Comparison of ENCODE assay signal across 18 cellular contexts in the genomic region with DNA sequence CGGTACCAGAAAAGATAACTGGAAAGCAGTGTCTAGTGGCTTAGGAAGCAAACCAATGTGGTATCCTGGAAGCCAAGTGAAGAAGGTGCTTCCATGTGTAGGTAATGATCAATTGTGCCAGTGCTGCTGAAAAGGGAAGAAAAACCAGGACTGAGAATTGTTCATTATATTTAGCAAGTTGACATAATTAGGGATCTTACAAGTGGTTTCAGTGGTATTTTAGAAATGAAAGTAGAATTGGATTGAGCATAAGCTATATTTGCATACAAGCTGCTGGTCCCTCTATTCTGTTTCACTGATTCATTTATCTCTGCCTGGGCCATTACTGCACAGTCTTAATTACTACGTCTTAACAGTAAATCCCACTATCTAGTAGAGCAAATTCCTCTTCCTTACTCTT. TPM values are rescaled to one million over a fixed set of nuclear protein-coding genes. Genes with fewer than 3 reads are reported as not detected.
DNase-seq lines count a peak whose midpoint lies in the region; ATAC-seq, FAIRE-seq and TF ChIP-seq lines count a peak whose summit lies in the region.
"Had no signal": no experiment of that assay in that cellular context is flagged by ENCODE, and none has a peak within 500 bp of the region (broad histone marks: within the 10 kb centered on the region; RNA-seq: fewer than 3 reads in every experiment).

No MANE protein-coding gene starts in this region.

- 0% methylated on average over 2 of the region's 2 CpGs for WGBS in GM12878 (ENCODE audit: insufficient coverage, insufficient replicate concordance, low lambda C conversion rate, missing lambda C conversion rate)

- H3K9ac ChIP-seq in GM12878 (ENCODE audit: control insufficient read depth, insufficient read depth, low read length) = no peak overlapping the region

- no peaks in the 10 kb centered on the region for H4K20me1 ChIP-seq in GM12878 (ENCODE audit: control insufficient read depth, insufficient read depth)

- no peak overlapping the region for H3K4me3 ChIP-seq in GM12878
- no peak overlapping the region for H3K4me3 ChIP-seq in foreskin fibroblast (ENCODE audit: low read depth in 1 of 2, low read length in 2 of 2)
- H3K4me3 ChIP-seq: gastroesophageal sphincter, smooth muscle cell had no signal

- peak; percentile 97 for FAIRE-seq in GM12878 (lab: Jason Lieb, UNC)
- FAIRE-seq: H1, TTC549 had no signal

- peak overlapping the region; percentile 49 for H3K27ac ChIP-seq in GM12878 (ENCODE audit: control insufficient read depth, insufficient read depth)
- H3K27ac ChIP-seq: C4-2B, gastroesophageal sphincter had no signal

- peaks cover 23% of the 10 kb centered on the region for H3K4me1 ChIP-seq in GM12878 (ENCODE audit: control insufficient read depth, insufficient read depth, low read length)
- H3K4me1 ChIP-seq: gastroesophageal sphincter had no signal

- CTCF ChIA-PET in GM12878 (lab: Yijun Ruan, JAX) = interaction anchor here (0.8 to 2.6 kb wide), 8 partner anchors 10 to 822 kb away, joined by 3 to 15 read pairs (median 4); partner anchors contain the start of gene CFAP299

- no peaks in the 10 kb centered on the region for H3K79me2 ChIP-seq in GM12878 (ENCODE audit: control insufficient read depth, insufficient read depth, low read length)

- TF ChIP-seq RAD21 in GM12878 (IDR thresholded peaks at IDR 0.05; ENCODE audit: insufficient read depth, low read depth, low read length) = no peak

- RAD21 ChIA-PET in GM12878 (lab: Charles Lee; ENCODE audit: unreplicated experiment) = interaction anchor here (1.0 to 5.4 kb wide), 6 partner anchors 9 to 810 kb away, joined by 3 to 28 read pairs (median 4); no protein-coding TSS in a partner anchor

- H2AFZ ChIP-seq in GM12878 (ENCODE audit: control insufficient read depth, low read depth, low read length) = no peak overlapping the region

- TF ChIP-seq EP300 in GM12878 (IDR thresholded peaks at IDR 0.05; ENCODE audit: borderline replicate concordance in 1 of 2, control insufficient read depth in 1 of 2, low read depth in 2 of 2, low read length in 2 of 2) = peak; percentile 86 to 89

- peak overlapping the region; percentile 72 for H3K4me2 ChIP-seq in GM12878 (ENCODE audit: control insufficient read depth, insufficient read depth)
- H3K4me2 ChIP-seq: smooth muscle cell had no signal

- no peak for TF ChIP-seq POLR2A in GM12878 (IDR thresholded peaks at IDR 0.05; ENCODE audit: low read depth, low read length)

- in situ Hi-C loops in GM12878 (cut with MboI) = no loop called here

- intact Hi-C loops in GM12878 (cut with micrococcal nuclease; ENCODE audit: unreplicated experiment) = loop anchor here (2.0 to 5.0 kb wide), 3 partner anchors 23 to 823 kb away; partner anchors contain the start of gene FGF5

- POLR2A ChIA-PET in GM12878 (lab: Charles Lee) = interaction anchor here (0.5 to 0.6 kb wide), 3 partner anchors 11 to 313 kb away, joined by 3 to 6 read pairs (median 4); no protein-coding TSS in a partner anchor

- H3K9me3 ChIP-seq in GM12878 (replicated peaks; ENCODE audit: control insufficient read depth, insufficient read depth, low read length) = no peaks in the 10 kb centered on the region; the same call in 2 of the 3 replicates
- H3K9me3 ChIP-seq: gastroesophageal sphincter had no signal

- no peaks in the 10 kb centered on the region for H3K27me3 ChIP-seq in GM12878 (replicated peaks in 1 of 2; ENCODE audit: control insufficient read depth in 2 of 2, insufficient read depth in 2 of 2, low read length in 1 of 2)
- H3K27me3 ChIP-seq: gastroesophageal sphincter had no signal

- no peak for TF ChIP-seq CTCF in GM12878 (IDR thresholded peaks at IDR 0.05 in 2 of 3, conservative IDR thresholded peaks at IDR 0.05 in 1 of 3; ENCODE audit: control insufficient read depth in 2 of 3, extremely low read depth in 1 of 3, insufficient read depth in 1 of 3, low read depth in 3 of 3, low read length in 3 of 3)
- TF ChIP-seq CTCF in foreskin fibroblast (IDR thresholded peaks at IDR 0.05; ENCODE audit: low read depth, low read length) = no peak

- DNase-seq in GM12878 (ENCODE audit: low read depth, low spot score) (peak; percentile 60), foreskin fibroblast (no peak), H4 (ENCODE audit: low spot score) (no peak), NCI-H1417 (lab: John Stamatoyannopoulos, UW) (no peak)
- no peak for DNase-seq in stimulated activated naive CD4-positive, alpha-beta T cell treated with Interleukin-2 at 50 U/mL for 16 hours (lab: John Stamatoyannopoulos, UW)
- DNase-seq: activated CD8-positive, alpha-beta memory T cell treated with anti-CD3 and anti-CD28 coated beads, Interleukin-2, amount 50 U/mL, for 4 hours; amygdala; GDM1; kidney glomerular epithelial cell had no signal

- no peaks in the 10 kb centered on the region for H3K36me3 ChIP-seq in GM12878 (ENCODE audit: control insufficient read depth in 2 of 2, insufficient read depth in 2 of 2, low read length in 1 of 2)
- H3K36me3 ChIP-seq: gastroesophageal sphincter had no signal

- ATAC-seq in GM18873 (IDR thresholded peaks at IDR 0.05; ENCODE audit: low FRiP score, unreplicated experiment) (peak; percentile 86), GM21576 (IDR thresholded peaks at IDR 0.05; ENCODE audit: unreplicated experiment) (peak; percentile 94), HG03066 (IDR thresholded peaks at IDR 0.05; ENCODE audit: low read depth, unreplicated experiment) (peak; percentile 89), GM12878 (peak; percentile 94)
- ATAC-seq: gastroesophageal sphincter had no signal

- BruUV-seq in GM12878 (replicated peaks; lab: Mats Ljungman, UMichigan) = no TSS peak

- SMC1A ChIA-PET in GM12878 (lab: Charles Lee; ENCODE audit: uncharacterized antibody, unreplicated experiment) = interaction anchor here (0.5 to 6.1 kb wide), 11 partner anchors 10 to 822 kb away, joined by 3 to 51 read pairs (median 5); no protein-coding TSS in a partner anchor

TF ChIP-seq in GM12878, 131 proteins besides CTCF, POLR2A, EP300 and RAD21 (continues in another document):
- peak; percentile 89 for TF ChIP-seq ZNF24 (IDR thresholded peaks at IDR 0.05)
- TF ChIP-seq SMAD1 (IDR thresholded peaks at IDR 0.05; ENCODE audit: low read depth, partially characterized antibody) = no peak
- TF ChIP-seq SKIL (IDR thresholded peaks at IDR 0.05; ENCODE audit: low read depth, poor library complexity, severe bottlenecking) = peak; percentile 56
- TF ChIP-seq CBFB (IDR thresholded peaks at IDR 0.05; ENCODE audit: low read depth) = peak; percentile 38; the same call in 1 of the 2 replicates
- 0 out of 2 replicates have a peak, but pooled peaks have one; percentile 63 for TF ChIP-seq TBL1XR1 (IDR thresholded peaks at IDR 0.05; ENCODE audit: low read depth, low read length)
- TF ChIP-seq NR2F1 (conservative IDR thresholded peaks at IDR 0.05) = no peak

RNA-seq across cellular contexts. Expression of gene PRDM8, which starts 32.3 kb away (rescaled TPM):
- 0.19 and 0.71 TPM in 2 replicates for total RNA-seq in GM12878 (2013; cell fraction: nucleolus; rRNA removed)
- total RNA-seq in GM12878 (2014; rRNA removed) (0.38 and 0.68 TPM in 2 replicates), GM12878 (2014; rRNA removed; fragmentation: Illumina TruSeq; extraction: Trizol) (0.32 and 0.67 TPM in 2 replicates), GM12878 (2021) (1.5 and 1.6 TPM in 2 replicates)
- not detected for polyA plus RNA-seq in GM12878 (2011; ENCODE audit: low read depth)
- polyA plus RNA-seq in GM12878 (2011; rRNA removed) (0.11 and 0.13 TPM in 2 replicates), GM12878 (2014; fragmentation: Illumina TruSeq; extraction: Trizol) (0.50 and 2.1 TPM in 2 replicates), GM12878 (2014; fragmentation: Nextera tagmentation; extraction: Ambion mirVana) (under 1 TPM; 0.18 to 0.29 TPM), GM12878 (2014; rRNA removed) (1.0 and 1.6 TPM in 2 replicates), GM12878 (2016; fragmentation: Nextera tagmentation; extraction: Ambion mirVana) (under 1 TPM; 0.09 to 0.29 TPM)
- polyA plus RNA-seq in GM12878 (2011; cell fraction: cytosol; rRNA removed) = 0.07 and 0.21 TPM in 2 replicates
- polyA plus RNA-seq in GM12878 (2011; cell fraction: nucleus; rRNA removed) = 0.35 and 0.39 TPM in 2 replicates
- polyA plus RNA-seq in GM12878 (2012) = 0.15 TPM in 1 of 2 replicates, not detected in the other
- not detected in 2 replicates for polyA minus RNA-seq in GM12878 (2011; rRNA and poly(A)+ RNA removed)
- polyA minus RNA-seq in GM12878 (2011; cell fraction: cytosol; rRNA and poly(A)+ RNA removed) = not detected in 2 replicates
- polyA minus RNA-seq in GM12878 (2011; cell fraction: nucleus; rRNA and poly(A)+ RNA removed) = 0.12 TPM in 1 of 2 replicates, not detected in the other
- 0.12 TPM in 2 replicates for total RNA-seq in H4 (2014; rRNA removed; shearing (Covaris generic))
- total RNA-seq: H1 had no signal
- polyA plus RNA-seq: H1 had no signal

RNA-seq across cellular contexts. Expression of gene FGF5, which starts 36.9 kb away (rescaled TPM):
- 0.78 and 0.84 TPM in 2 replicates for total RNA-seq in GM12878 (2013; cell fraction: nucleolus; rRNA removed)
- 1.5 and 1.6 TPM in 2 replicates for total RNA-seq in GM12878 (2014; rRNA removed)
- total RNA-seq in GM12878 (2014; rRNA removed; fragmentation: Illumina TruSeq; extraction: Trizol) = 2.3 TPM in 2 replicates
- total RNA-seq in GM12878 (2021) = 3.4 and 4.2 TPM in 2 replicates
- not detected for polyA plus RNA-seq in GM12878 (2011; ENCODE audit: low read depth)
- polyA plus RNA-seq in GM12878 (2011; rRNA removed) = 0.87 and 1.6 TPM in 2 replicates
- polyA plus RNA-seq in GM12878 (2011; cell fraction: cytosol; rRNA removed) = 0.45 and 0.62 TPM in 2 replicates
- 0.54 and 1.7 TPM in 2 replicates for polyA plus RNA-seq in GM12878 (2011; cell fraction: nucleus; rRNA removed)
- not detected in 2 replicates for polyA plus RNA-seq in GM12878 (2012)
- 2.6 and 3.0 TPM in 2 replicates for polyA plus RNA-seq in GM12878 (2014; fragmentation: Illumina TruSeq; extraction: Trizol)
- 1 to 10 TPM; 1.1 to 1.7 TPM for polyA plus RNA-seq in GM12878 (2014; fragmentation: Nextera tagmentation; extraction: Ambion mirVana)
- 5.0 and 7.4 TPM in 2 replicates for polyA plus RNA-seq in GM12878 (2014; rRNA removed)
- polyA plus RNA-seq in GM12878 (2016; fragmentation: Nextera tagmentation; extraction: Ambion mirVana) = 1 to 10 TPM; 1.2 to 1.3 TPM
- polyA minus RNA-seq in GM12878 (2011; rRNA and poly(A)+ RNA removed) = 0.73 and 0.82 TPM in 2 replicates
- polyA minus RNA-seq in GM12878 (2011; cell fraction: cytosol; rRNA and poly(A)+ RNA removed) = 0.53 and 1.2 TPM in 2 replicates
- 2.2 and 3.3 TPM in 2 replicates for polyA minus RNA-seq in GM12878 (2011; cell fraction: nucleus; rRNA and poly(A)+ RNA removed)
- 0.76 and 1.3 TPM in 2 replicates for total RNA-seq in H4 (2014; rRNA removed; shearing (Covaris generic))
- total RNA-seq: H1, smooth muscle cell had no signal
- polyA plus RNA-seq: H1, IgD-negative memory B cell, smooth muscle cell had no signal
